In genomic region chr14:74841230-74842207, GRCh38 we compare ENCODE assay signal across 9 cellular contexts. TPM values are rescaled to one million over a fixed set of nuclear protein-coding genes. Genes with fewer than 3 reads are reported as not detected.
A peak's percentile ranks its signal among the peaks of the same experiment; 100 is the strongest.
DNase-seq lines count a peak whose midpoint lies in the region; ATAC-seq, FAIRE-seq and TF ChIP-seq lines count a peak whose summit lies in the region.
"Had no signal": no experiment of that assay in that cellular context is flagged by ENCODE, and none has a peak within 500 bp of the region (broad histone marks: within the 10 kb centered on the region; RNA-seq: fewer than 3 reads in every experiment).

No MANE protein-coding gene starts in this region.

- H4K20me1 ChIP-seq in GM12878 (ENCODE audit: control insufficient read depth, insufficient read depth), result no peaks in the 10 kb centered on the region

- SMC1A ChIA-PET in GM12878 (lab: Charles Lee; ENCODE audit: uncharacterized antibody, unreplicated experiment), result interaction anchor here (1.0 to 2.3 kb wide), 5 partner anchors 12 to 133 kb away, joined by 3 to 16 read pairs (median 3); no protein-coding TSS in a partner anchor

- peak overlapping the region; percentile 57 for H3K9ac ChIP-seq in GM12878 (ENCODE audit: control insufficient read depth, insufficient read depth, low read length)

- BruUV-seq in GM12878 (replicated peaks; lab: Mats Ljungman, UMichigan), result no TSS peak

- DNase-seq in GM12878 (ENCODE audit: low read depth, low spot score) (peak; percentile 77), brain microvascular endothelial cell (no peak), RWPE1 (ENCODE audit: low spot score) (no peak), sciatic nerve (ENCODE audit: low spot score) (no peak), AG08396 (ENCODE audit: low spot score) (no peak)
- DNase-seq: SJCRH30 had no signal

- peak; percentile 47 to 74; a peak in 3 of 4 replicates for TF ChIP-seq EP300 in GM12878 (IDR thresholded peaks at IDR 0.05; ENCODE audit: borderline replicate concordance in 1 of 2, control insufficient read depth in 1 of 2, low read depth in 2 of 2, low read length in 2 of 2)

- TF ChIP-seq POLR2A in GM12878 (IDR thresholded peaks at IDR 0.05; ENCODE audit: low read depth, low read length), result no peak

- H3K4me2 ChIP-seq in GM12878 (ENCODE audit: control insufficient read depth, insufficient read depth), result peak overlapping the region; percentile 69

- RAD21 ChIA-PET in GM12878 (lab: Charles Lee; ENCODE audit: unreplicated experiment), result interaction anchor here (0.8 kb wide), 1 partner anchor 15 kb away, joined by 4 read pairs; no protein-coding TSS in a partner anchor

- H3K4me1 ChIP-seq in GM12878 (ENCODE audit: control insufficient read depth, insufficient read depth, low read length), result peaks cover 44% of the 10 kb centered on the region

- H3K9me3 ChIP-seq in GM12878 (replicated peaks; ENCODE audit: control insufficient read depth, insufficient read depth, low read length), result no peaks in the 10 kb centered on the region
- H3K9me3 ChIP-seq: SJCRH30 had no signal

- H2AFZ ChIP-seq in GM12878 (ENCODE audit: control insufficient read depth, low read depth, low read length), result no peak overlapping the region

- H3K79me2 ChIP-seq in GM12878 (ENCODE audit: control insufficient read depth, insufficient read depth, low read length), result no peaks in the 10 kb centered on the region

- TF ChIP-seq CTCF in GM12878 (IDR thresholded peaks at IDR 0.05 in 2 of 3, conservative IDR thresholded peaks at IDR 0.05 in 1 of 3; ENCODE audit: control insufficient read depth in 2 of 3, extremely low read depth in 1 of 3, insufficient read depth in 1 of 3, low read depth in 3 of 3, low read length in 3 of 3), result no peak
- no peak for TF ChIP-seq CTCF in brain microvascular endothelial cell (IDR thresholded peaks at IDR 0.05; ENCODE audit: low read depth, low read length, missing control alignments)
- TF ChIP-seq CTCF in RWPE1 (conservative IDR thresholded peaks at IDR 0.05; ENCODE audit: low read depth), result no peak

- intact Hi-C loops in GM12878 (cut with micrococcal nuclease; ENCODE audit: unreplicated experiment), result loop anchor here (2.0 kb wide), 1 partner anchor 73 kb away; no protein-coding TSS in a partner anchor
- intact Hi-C loops in sciatic nerve (cut with DNase I), result no loop called here

- peak; percentile 71 for ATAC-seq in GM18502 (IDR thresholded peaks at IDR 0.05; ENCODE audit: poor library complexity, unreplicated experiment)
- ATAC-seq in GM21528 (IDR thresholded peaks at IDR 0.05; ENCODE audit: low FRiP score, unreplicated experiment), result peak; percentile 70
- ATAC-seq in HG03571 (IDR thresholded peaks at IDR 0.05; ENCODE audit: unreplicated experiment), result peak; percentile 68
- peak; percentile 95 for ATAC-seq in GM12878
- no peak for ATAC-seq in sciatic nerve

- 0% methylated on average over 4 of the region's 4 CpGs for WGBS in GM12878 (ENCODE audit: insufficient coverage, insufficient replicate concordance, low lambda C conversion rate, missing lambda C conversion rate)

- FAIRE-seq in GM12878 (lab: Jason Lieb, UNC), result peak; percentile 96

- POLR2A ChIA-PET in GM12878 (lab: Charles Lee) (interaction anchor here (0.5 to 1.4 kb wide), 3 partner anchors 17 to 130 kb away, joined by 3 read pairs; no protein-coding TSS in a partner anchor), RWPE1 (lab: Yijun Ruan, JAX; ENCODE audit: low non-redundant PET) (no interaction called here)

- H3K4me3 ChIP-seq in GM12878, result peak overlapping the region; percentile 25; the same call in 1 of the 2 replicates
- H3K4me3 ChIP-seq in brain microvascular endothelial cell (ENCODE audit: low read depth, low read length), result no peak overlapping the region
- H3K4me3 ChIP-seq: SJCRH30 had no signal

- in situ Hi-C loops in GM12878 (cut with MboI), result no loop called here
- in situ Hi-C loops in brain microvascular endothelial cell (cut with HindIII; ENCODE audit: low pct_ligation_motif_present, low sequenced_read_pairs), result no loop called here

- no peaks in the 10 kb centered on the region; a peak in 1 of 4 replicates for H3K36me3 ChIP-seq in GM12878 (ENCODE audit: control insufficient read depth in 2 of 2, insufficient read depth in 2 of 2, low read length in 1 of 2)
- H3K36me3 ChIP-seq in brain microvascular endothelial cell (replicated peaks), result peaks cover 2% of the 10 kb centered on the region
- H3K36me3 ChIP-seq: SJCRH30 had no signal

- CTCF ChIA-PET in GM12878 (lab: Yijun Ruan, JAX), result interaction anchor here (0.9 to 10.6 kb wide), 3 partner anchors 10 to 40 kb away, joined by 3 to 106 read pairs (median 4); no protein-coding TSS in a partner anchor
- CTCF ChIA-PET in RWPE1 (lab: Yijun Ruan, JAX), result interaction anchor here (0.6 to 2.1 kb wide), 2 partner anchors 11 to 19 kb away, joined by 4 to 7 read pairs; no protein-coding TSS in a partner anchor

- H3K27ac ChIP-seq in GM12878 (ENCODE audit: control insufficient read depth, insufficient read depth) (peak overlapping the region; percentile 86), brain microvascular endothelial cell (no peak overlapping the region), RWPE1 (no peak overlapping the region)
- H3K27ac ChIP-seq: SJCRH30 had no signal

- no peak for TF ChIP-seq RAD21 in GM12878 (IDR thresholded peaks at IDR 0.05; ENCODE audit: insufficient read depth, low read depth, low read length)

- H3K27me3 ChIP-seq in GM12878 (replicated peaks in 1 of 2; ENCODE audit: control insufficient read depth in 2 of 2, insufficient read depth in 2 of 2, low read length in 1 of 2), result no peaks in the 10 kb centered on the region
- no peaks in the 10 kb centered on the region for H3K27me3 ChIP-seq in brain microvascular endothelial cell (replicated peaks)
- H3K27me3 ChIP-seq: SJCRH30 had no signal

TF ChIP-seq in GM12878, 131 proteins besides CTCF, POLR2A, EP300 and RAD21 (continues in another document):
- no peak for TF ChIP-seq ASH2L (IDR thresholded peaks at IDR 0.05; ENCODE audit: borderline replicate concordance, low read depth)
- TF ChIP-seq CBFB (IDR thresholded peaks at IDR 0.05; ENCODE audit: low read depth), result peak; percentile 48; the same call in 1 of the 2 replicates
- no peak for TF ChIP-seq ZBED1 (IDR thresholded peaks at IDR 0.05; ENCODE audit: borderline replicate concordance)
- TF ChIP-seq PBX3 (IDR thresholded peaks at IDR 0.05; ENCODE audit: insufficient replicate concordance, low read depth, low read length), result no peak
- no peak for TF ChIP-seq SIX5 (IDR thresholded peaks at IDR 0.05; ENCODE audit: low read depth, low read length, severe bottlenecking)
- peak; percentile 52; the same call in 1 of the 2 replicates for TF ChIP-seq ZNF217 (IDR thresholded peaks at IDR 0.05)
- TF ChIP-seq RAD51 (IDR thresholded peaks at IDR 0.05), result no peak
- TF ChIP-seq PML (IDR thresholded peaks at IDR 0.05; ENCODE audit: low read length), result peak; percentile 64
- peak; percentile 57; the same call in 1 of the 2 replicates for TF ChIP-seq PAX5 (IDR thresholded peaks at IDR 0.05; ENCODE audit: borderline replicate concordance, low read depth, low read length)
- no peak for TF ChIP-seq HDGF (IDR thresholded peaks at IDR 0.05)
- TF ChIP-seq CREB1 (IDR thresholded peaks at IDR 0.05; ENCODE audit: low read depth), result no peak
- TF ChIP-seq NR2C1 (IDR thresholded peaks at IDR 0.05), result no peak

RNA-seq across cellular contexts. Expression of gene PROX2, which starts 34.4 kb away (rescaled TPM):
- not detected in 2 replicates for total RNA-seq in GM12878 (2013; cell fraction: nucleolus; rRNA removed)
- total RNA-seq in GM12878 (2014; rRNA removed), result 0.16 and 0.23 TPM in 2 replicates
- 0.27 and 0.37 TPM in 2 replicates for total RNA-seq in GM12878 (2014; rRNA removed; fragmentation: Illumina TruSeq; extraction: Trizol)
- 0.11 and 0.33 TPM in 2 replicates for total RNA-seq in GM12878 (2021)
- 0.29 TPM for polyA plus RNA-seq in GM12878 (2011; ENCODE audit: low read depth)
- polyA plus RNA-seq in GM12878 (2011; rRNA removed), result 0.03 and 0.11 TPM in 2 replicates
- polyA plus RNA-seq in GM12878 (2011; cell fraction: cytosol; rRNA removed), result not detected in 2 replicates
- polyA plus RNA-seq in GM12878 (2011; cell fraction: nucleus; rRNA removed), result 0.03 TPM in 1 of 2 replicates, not detected in the other
- 0.38 and 0.50 TPM in 2 replicates for polyA plus RNA-seq in GM12878 (2012)
- polyA plus RNA-seq in GM12878 (2014; fragmentation: Illumina TruSeq; extraction: Trizol), result 0.16 TPM in 1 of 2 replicates, not detected in the other
- polyA plus RNA-seq in GM12878 (2014; fragmentation: Nextera tagmentation; extraction: Ambion mirVana), result under 1 TPM; 0.04 to 0.05 TPM
- polyA plus RNA-seq in GM12878 (2014; rRNA removed), result 0.08 and 0.12 TPM in 2 replicates
- polyA plus RNA-seq in GM12878 (2016; fragmentation: Nextera tagmentation; extraction: Ambion mirVana), result under 1 TPM; 0.28 to 0.42 TPM
- not detected in 2 replicates for polyA minus RNA-seq in GM12878 (2011; rRNA and poly(A)+ RNA removed)
- polyA minus RNA-seq in GM12878 (2011; cell fraction: cytosol; rRNA and poly(A)+ RNA removed), result not detected in 2 replicates
- polyA minus RNA-seq in GM12878 (2011; cell fraction: nucleus; rRNA and poly(A)+ RNA removed), result not detected in 2 replicates
- not detected for total RNA-seq in sciatic nerve
- total RNA-seq: SJCRH30 had no signal

RNA-seq across cellular contexts. Expression of gene DLST, which starts 40.2 kb away (rescaled TPM):
- total RNA-seq in GM12878 (2013; cell fraction: nucleolus; rRNA removed), result 115 and 132 TPM in 2 replicates
- 64.7 and 67.0 TPM in 2 replicates for total RNA-seq in GM12878 (2014; rRNA removed)
- 68.3 and 72.9 TPM in 2 replicates for total RNA-seq in GM12878 (2014; rRNA removed; fragmentation: Illumina TruSeq; extraction: Trizol)
- total RNA-seq in GM12878 (2021), result 118 and 126 TPM in 2 replicates
- 49.5 TPM for polyA plus RNA-seq in GM12878 (2011; ENCODE audit: low read depth)
- 127 and 141 TPM in 2 replicates for polyA plus RNA-seq in GM12878 (2011; rRNA removed)
- 189 and 215 TPM in 2 replicates for polyA plus RNA-seq in GM12878 (2011; cell fraction: cytosol; rRNA removed)
- polyA plus RNA-seq in GM12878 (2011; cell fraction: nucleus; rRNA removed), result 134 and 155 TPM in 2 replicates
- polyA plus RNA-seq in GM12878 (2012), result 68.5 and 77.5 TPM in 2 replicates
- polyA plus RNA-seq in GM12878 (2014; fragmentation: Illumina TruSeq; extraction: Trizol), result 116 and 119 TPM in 2 replicates
- 10 to 100 TPM in 1 of 2 experiments, 1 to 10 TPM in 1; 2.9 to 12.2 TPM for polyA plus RNA-seq in GM12878 (2014; fragmentation: Nextera tagmentation; extraction: Ambion mirVana)
- polyA plus RNA-seq in GM12878 (2014; rRNA removed), result 113 and 116 TPM in 2 replicates
- polyA plus RNA-seq in GM12878 (2016; fragmentation: Nextera tagmentation; extraction: Ambion mirVana), result 10 to 100 TPM; 10.8 to 14.9 TPM
- 130 and 164 TPM in 2 replicates for polyA minus RNA-seq in GM12878 (2011; rRNA and poly(A)+ RNA removed)
- polyA minus RNA-seq in GM12878 (2011; cell fraction: cytosol; rRNA and poly(A)+ RNA removed), result 32.6 and 43.8 TPM in 2 replicates
- polyA minus RNA-seq in GM12878 (2011; cell fraction: nucleus; rRNA and poly(A)+ RNA removed), result 40.4 and 50.0 TPM in 2 replicates
- total RNA-seq in sciatic nerve, result 79.6 TPM
